ENCODE assay signal across 8 cellular contexts in the genomic region with DNA sequence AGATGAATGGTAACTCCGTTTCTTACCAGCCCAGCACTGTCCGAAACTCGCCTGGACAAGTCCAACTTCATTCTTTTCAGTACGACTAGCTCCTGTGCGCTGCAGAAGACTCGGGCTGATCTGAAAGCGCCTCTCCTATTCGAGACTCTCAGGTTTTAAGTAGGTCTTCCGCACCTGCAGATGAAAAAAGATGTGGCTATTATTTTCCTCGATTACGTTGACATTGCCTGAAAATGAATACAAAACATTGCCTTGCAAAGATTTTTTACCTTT.
DNase-seq lines count a peak whose midpoint lies in the region; ATAC-seq, FAIRE-seq and TF ChIP-seq lines count a peak whose summit lies in the region.

No MANE protein-coding gene starts in this region.

- ATAC-seq in activated T-helper 17 cell treated with anti-CD3 and anti-CD28 coated beads, Interleukin-2, amount 50 U/mL, for 72 hours (replicated peaks), result no peak
- ATAC-seq in upper lobe of right lung (no peak), HG03457 (IDR thresholded peaks at IDR 0.05; ENCODE audit: unreplicated experiment) (no peak), GM18870 (IDR thresholded peaks at IDR 0.05; ENCODE audit: unreplicated experiment) (no peak)

- peak overlapping the region; percentile 48 for H3K4me3 Mint-ChIP-seq in activated naive CD4-positive, alpha-beta T cell treated with anti-CD3 and anti-CD28 coated beads for 36 hours
- H3K4me3 Mint-ChIP-seq in activated T-helper 17 cell treated with anti-CD3 and anti-CD28 coated beads, Interleukin-2, amount 50 U/mL, for 72 hours, result peak overlapping the region; percentile 56

- no peaks in the 10 kb centered on the region for H4K20me1 ChIP-seq in keratinocyte (ENCODE audit: control insufficient read depth, extremely low read depth, insufficient read depth, low read length)

- intact Hi-C loops in activated naive CD4-positive, alpha-beta T cell treated with anti-CD3 and anti-CD28 coated beads for 36 hours (cut with micrococcal nuclease), result no loop called here
- intact Hi-C loops in upper lobe of right lung (cut with DNase I), result no loop called here

- H3K4me1 Mint-ChIP-seq in activated naive CD4-positive, alpha-beta T cell treated with anti-CD3 and anti-CD28 coated beads for 36 hours (ENCODE audit: low read depth), result peaks cover 18% of the 10 kb centered on the region
- H3K4me1 Mint-ChIP-seq in activated T-helper 17 cell treated with anti-CD3 and anti-CD28 coated beads, Interleukin-2, amount 50 U/mL, for 72 hours, result no peaks in the 10 kb centered on the region

- no peak overlapping the region for H2AFZ ChIP-seq in keratinocyte (ENCODE audit: control insufficient read depth, low read length)

- no peaks in the 10 kb centered on the region for H3K9me3 ChIP-seq in keratinocyte (ENCODE audit: control insufficient read depth, low read depth, low read length)
- H3K9me3 ChIP-seq in upper lobe of right lung, result no peaks in the 10 kb centered on the region

- no peaks in the 10 kb centered on the region for H3K36me3 Mint-ChIP-seq in activated naive CD4-positive, alpha-beta T cell treated with anti-CD3 and anti-CD28 coated beads for 36 hours (ENCODE audit: low read depth)
- no peaks in the 10 kb centered on the region for H3K36me3 Mint-ChIP-seq in activated T-helper 17 cell treated with anti-CD3 and anti-CD28 coated beads, Interleukin-2, amount 50 U/mL, for 72 hours (ENCODE audit: low read depth)

- H3K4me3 ChIP-seq in keratinocyte (ENCODE audit: control insufficient read depth in 2 of 3, extremely low read depth in 1 of 3, insufficient read depth in 2 of 3, low read depth in 1 of 3, low read length in 3 of 3), result peak overlapping the region in 1 of 3 experiments; percentile 34
- H3K4me3 ChIP-seq in upper lobe of right lung, result peak overlapping the region; percentile 35

- H3K36me3 ChIP-seq in keratinocyte (ENCODE audit: control insufficient read depth in 2 of 2, extremely low read depth in 1 of 2, insufficient read depth in 2 of 2, low read length in 2 of 2), result no peaks in the 10 kb centered on the region
- H3K36me3 ChIP-seq in upper lobe of right lung, result no peaks in the 10 kb centered on the region

- H3K79me2 ChIP-seq in keratinocyte (ENCODE audit: control insufficient read depth, insufficient read depth, low read length), result no peaks in the 10 kb centered on the region

- no peaks in the 10 kb centered on the region for H3K9me1 ChIP-seq in keratinocyte (ENCODE audit: control insufficient read depth, extremely low read depth, insufficient read depth, low read length)

- TF ChIP-seq CTCF in keratinocyte (optimal IDR thresholded peaks at IDR 0.05 in 1 of 3, IDR thresholded peaks at IDR 0.05 in 1 of 3, conservative IDR thresholded peaks at IDR 0.05 in 1 of 3; ENCODE audit: extremely low read depth in 1 of 3, insufficient read depth in 2 of 3, low read length in 3 of 3) (no peak), upper lobe of right lung (IDR thresholded peaks at IDR 0.05) (no peak)

- peak overlapping the region; percentile 60 for H3K4me2 ChIP-seq in keratinocyte (ENCODE audit: control insufficient read depth, extremely low read depth, insufficient read depth, low read depth, low read length)

- peaks cover 14% of the 10 kb centered on the region for H3K27me3 Mint-ChIP-seq in activated naive CD4-positive, alpha-beta T cell treated with anti-CD3 and anti-CD28 coated beads for 36 hours (ENCODE audit: low read depth)
- peaks cover 41% of the 10 kb centered on the region for H3K27me3 Mint-ChIP-seq in activated T-helper 17 cell treated with anti-CD3 and anti-CD28 coated beads, Interleukin-2, amount 50 U/mL, for 72 hours

- FAIRE-seq in keratinocyte (lab: Jason Lieb, UNC), result no peak

- H3K4me1 ChIP-seq in keratinocyte (ENCODE audit: control insufficient read depth, extremely low read depth, insufficient read depth, low read length) (peaks cover 3% of the 10 kb centered on the region), upper lobe of right lung (peaks cover 21% of the 10 kb centered on the region)

- H3K27me3 ChIP-seq in keratinocyte (ENCODE audit: control insufficient read depth, extremely low read depth, insufficient read depth, low read length) (peaks cover 6% of the 10 kb centered on the region), upper lobe of right lung (peaks cover 8% of the 10 kb centered on the region)

- CTCF ChIA-PET in activated naive CD4-positive, alpha-beta T cell treated with anti-CD3 and anti-CD28 coated beads for 36 hours (lab: Charles Lee), result interaction anchor here (0.6 to 2.4 kb wide), 2 partner anchors 55 to 111 kb away, joined by 3 to 7 read pairs; no protein-coding TSS in a partner anchor

- dilution Hi-C loops in keratinocyte (cut with MboI; ENCODE audit: extremely low pct_ligation_motif_present, low sequenced_read_pairs), result no loop called here

- DNase-seq in activated naive CD4-positive, alpha-beta T cell treated with anti-CD3 and anti-CD28 coated beads for 36 hours, result no peak
- no peak for DNase-seq in activated naive CD4-positive, alpha-beta T cell treated with Interleukin-2 at 50 U/mL for 16 hours
- no peak for DNase-seq in keratinocyte (ENCODE audit: low read depth, low spot score)
- no peak for DNase-seq in upper lobe of right lung
- no peak for DNase-seq in NCI-H2196 (lab: John Stamatoyannopoulos, UW; ENCODE audit: unreplicated experiment)

- no peak overlapping the region for H3K9ac ChIP-seq in keratinocyte (ENCODE audit: control insufficient read depth, extremely low read depth, insufficient read depth, low read length)

- no peaks in the 10 kb centered on the region for H3K9me3 Mint-ChIP-seq in activated naive CD4-positive, alpha-beta T cell treated with anti-CD3 and anti-CD28 coated beads for 36 hours
- H3K9me3 Mint-ChIP-seq in activated T-helper 17 cell treated with anti-CD3 and anti-CD28 coated beads, Interleukin-2, amount 50 U/mL, for 72 hours, result no peaks in the 10 kb centered on the region

- no peak overlapping the region for H3K27ac Mint-ChIP-seq in activated naive CD4-positive, alpha-beta T cell treated with anti-CD3 and anti-CD28 coated beads for 36 hours
- H3K27ac Mint-ChIP-seq in activated T-helper 17 cell treated with anti-CD3 and anti-CD28 coated beads, Interleukin-2, amount 50 U/mL, for 72 hours, result no peak overlapping the region

- H3K27ac ChIP-seq in keratinocyte (ENCODE audit: control insufficient read depth, insufficient read depth, low read length), result no peak overlapping the region
- no peak overlapping the region for H3K27ac ChIP-seq in upper lobe of right lung
